Comparison of ENCODE assay signal across 8 cellular contexts in genomic region chr4:109433281-109434006, GRCh38. TPM values are rescaled to one million over a fixed set of nuclear protein-coding genes. Genes with fewer than 3 reads are reported as not detected.
DNase-seq lines count a peak whose midpoint lies in the region; ATAC-seq and TF ChIP-seq lines count a peak whose summit lies in the region.

TSS of gene SEC24B (plus strand) at chr4:109433815. CDS start at chr4:109433870, 55 bp downstream.

- no peaks in the 10 kb centered on the region for H3K9me3 ChIP-seq in KOPT-K1 (ENCODE audit: insufficient read depth, low read length, poor library complexity, severe bottlenecking)
- H3K9me3 ChIP-seq in neuron (ENCODE audit: low read length), result no peaks in the 10 kb centered on the region

- DNase-seq in EH (ENCODE audit: low read depth), result peak; percentile 86
- peak; percentile 18 for DNase-seq in SHP77 treated with DMSO at 0.1 percent for 48 hours (lab: John Stamatoyannopoulos, UW)
- DNase-seq in activated effector memory CD4-positive, alpha-beta T cell treated with anti-CD3 and anti-CD28 coated beads, Interleukin-2, amount 50 U/mL, for 16 hours, result peak; percentile 95
- DNase-seq in foreskin fibroblast, result peak; percentile 68 to 90

- peaks cover 30% of the 10 kb centered on the region for H3K4me1 ChIP-seq in neuron (ENCODE audit: insufficient read depth, low read length)

- TF ChIP-seq CTCF in foreskin fibroblast (IDR thresholded peaks at IDR 0.05; ENCODE audit: low read depth, low read length) (peak; percentile 40), subcutaneous adipose tissue (IDR thresholded peaks at IDR 0.05; ENCODE audit: low read depth) (no peak)

- H3K27me3 ChIP-seq in neuron (ENCODE audit: insufficient read depth, low read length), result no peaks in the 10 kb centered on the region

- peak within 1 kb of the TSS; percentile 77 to 83 for H3K4me3 ChIP-seq in foreskin fibroblast (ENCODE audit: low read depth in 1 of 2, low read length in 2 of 2)
- peak within 1 kb of the TSS; percentile 100 for H3K4me3 ChIP-seq in neuron (ENCODE audit: low read length)

- ATAC-seq in GM21786 (IDR thresholded peaks at IDR 0.05; ENCODE audit: unreplicated experiment), result peak; percentile 88

- H3K27ac ChIP-seq in KOPT-K1 (ENCODE audit: low read depth, low read length, poor library complexity, severe bottlenecking), result peak within 1 kb of the TSS; percentile 66

- H3K36me3 ChIP-seq in KOPT-K1 (ENCODE audit: insufficient read depth, low read length), result no peaks in the 10 kb centered on the region
- H3K36me3 ChIP-seq in neuron (ENCODE audit: insufficient read depth, low read length), result peaks cover 7% of the 10 kb centered on the region

- peak within 1 kb of the TSS; percentile 94 for H2AFZ ChIP-seq in neuron (ENCODE audit: low read depth, low read length)

RNA-seq across cellular contexts. Expression of gene SEC24B, which starts in this region (rescaled TPM):
- 10 to 100 TPM; 36.9 to 50.9 (median 44.0) TPM for total RNA-seq in subcutaneous adipose tissue

Comparison
In these comparisons a context has a peak if more than half of its experiments do, and no peak if none do; other contexts are left out.
1. Peak in every context shown above with its lines: DNase-seq, ATAC-seq, H3K4me3 ChIP-seq and H3K27ac ChIP-seq.
2. DNase-seq: peak in every context shown above with its lines; median percentile 95 in activated effector memory CD4-positive, alpha-beta T cell treated with anti-CD3 and anti-CD28 coated beads, Interleukin-2, amount 50 U/mL, for 16 hours; 86 in EH; 79 in foreskin fibroblast; 18 in SHP77 treated with DMSO at 0.1 percent for 48 hours.